ENCODE assay signal across 8 cellular contexts in genomic region chr13:25574437-25575426, GRCh38.
DNase-seq lines count a peak whose midpoint lies in the region; ATAC-seq and TF ChIP-seq lines count a peak whose summit lies in the region.

No MANE protein-coding gene starts in this region.

- no peak overlapping the region for H3K27ac Mint-ChIP-seq in central memory CD8-positive, alpha-beta T cell (ENCODE audit: low read depth)

- no peaks in the 10 kb centered on the region for H3K9me3 Mint-ChIP-seq in central memory CD8-positive, alpha-beta T cell

- H3K4me1 Mint-ChIP-seq in central memory CD8-positive, alpha-beta T cell: no peaks in the 10 kb centered on the region

- peak; percentile 55 for ATAC-seq in HG03175 (IDR thresholded peaks at IDR 0.05; ENCODE audit: unreplicated experiment)
- no peak for ATAC-seq in central memory CD8-positive, alpha-beta T cell (replicated peaks; ENCODE audit: extremely low read depth, poor library complexity, severe bottlenecking)
- ATAC-seq in GM19467 (IDR thresholded peaks at IDR 0.05; ENCODE audit: unreplicated experiment): no peak

- H3K4me3 Mint-ChIP-seq in central memory CD8-positive, alpha-beta T cell: no peak overlapping the region

- no peaks in the 10 kb centered on the region for H3K36me3 Mint-ChIP-seq in central memory CD8-positive, alpha-beta T cell (ENCODE audit: insufficient read depth)

- DNase-seq in NCI-H446 treated with DMSO at 0.1 percent for 48 hours (lab: John Stamatoyannopoulos, UW): peak; percentile 28
- peak; percentile 44 for DNase-seq in activated CD4-positive, CD25-positive, alpha-beta regulatory T cell treated with anti-CD3 and anti-CD28 coated beads, Interleukin-2, amount 50 U/mL, for 16 hours (ENCODE audit: low read depth, low spot score)
- DNase-seq in central memory CD8-positive, alpha-beta T cell (ENCODE audit: low spot score in 2 of 2): peak; percentile 40 to 51
- DNase-seq in kidney tubule cell (ENCODE audit: low spot score): peak; percentile 84
- DNase-seq in stimulated activated CD4-positive, alpha-beta T cell treated with anti-CD3 and anti-CD28 coated beads, Interleukin-4, amount 100 ng/mL, for 24 hours: peak; percentile 79

- peak; percentile 83 for TF ChIP-seq CTCF in GM12872 (IDR thresholded peaks at IDR 0.05; ENCODE audit: insufficient read depth, low read depth, low read length)

- H3K27me3 Mint-ChIP-seq in central memory CD8-positive, alpha-beta T cell: peaks cover 78% of the 10 kb centered on the region

Comparison
In these comparisons a context has a peak if more than half of its experiments do, and no peak if none do; other contexts are left out.
1. DNase-seq: peak in every context shown above with its lines; median percentile 84 in kidney tubule cell; 79 in stimulated activated CD4-positive, alpha-beta T cell treated with anti-CD3 and anti-CD28 coated beads, Interleukin-4, amount 100 ng/mL, for 24 hours; 46 in central memory CD8-positive, alpha-beta T cell; 44 in activated CD4-positive, CD25-positive, alpha-beta regulatory T cell treated with anti-CD3 and anti-CD28 coated beads, Interleukin-2, amount 50 U/mL, for 16 hours; 28 in NCI-H446 treated with DMSO at 0.1 percent for 48 hours.